In the genomic region with DNA sequence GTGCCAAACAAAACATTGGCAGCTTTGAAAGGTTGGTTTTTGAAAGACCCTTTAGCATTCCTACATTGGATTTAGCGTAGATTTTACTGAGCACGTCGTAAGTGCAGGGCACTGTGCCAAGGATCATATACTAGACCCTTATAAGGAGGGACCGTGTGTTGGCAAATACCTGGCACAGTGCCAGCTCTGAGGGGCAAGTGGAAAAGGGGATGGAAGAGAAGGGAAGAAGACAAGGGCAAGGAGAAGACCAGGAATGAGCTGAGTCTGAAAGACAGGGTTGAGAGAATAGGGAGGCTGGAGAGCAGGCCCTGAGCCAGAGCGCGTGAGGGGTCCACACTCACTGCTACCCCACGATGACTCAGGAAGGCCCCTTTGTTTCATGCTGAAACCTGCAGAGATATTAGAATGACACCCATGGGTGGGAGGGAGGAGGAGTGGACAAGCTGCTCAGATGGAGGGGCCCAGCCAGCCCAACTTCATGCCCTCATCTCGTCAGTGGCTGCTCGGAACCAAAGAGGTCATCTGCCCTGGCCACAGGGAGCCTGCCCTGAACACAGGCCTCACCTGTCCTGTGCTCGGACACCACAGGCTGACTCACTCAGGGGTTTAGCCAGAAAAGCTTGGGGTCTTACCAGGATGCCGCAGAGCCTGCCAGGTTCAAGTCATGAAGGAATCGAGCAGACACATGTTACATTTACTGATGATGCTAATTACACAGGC, we compare ENCODE assay signal across 3 cellular contexts.
TF ChIP-seq lines count a peak whose summit lies in the region.

No MANE protein-coding gene starts in this region.

TF ChIP-seq in SK-N-SH, 30 proteins besides CTCF, POLR2A, EP300 and RAD21 (continued from another document):
- no peak for TF ChIP-seq EZH2phosphoT487 (IDR thresholded peaks at IDR 0.05; ENCODE audit: borderline replicate concordance, low read depth)

TF ChIP-seq in SK-N-SH treated with all-trans-retinoic acid at 6 μM for 48 hours, 23 proteins besides CTCF, POLR2A, EP300 and RAD21 (continued from another document):
- no peak for TF ChIP-seq CSDC2 (CRISPR knock-in tag; IDR thresholded peaks at IDR 0.05)
- TF ChIP-seq, protein P1, sequence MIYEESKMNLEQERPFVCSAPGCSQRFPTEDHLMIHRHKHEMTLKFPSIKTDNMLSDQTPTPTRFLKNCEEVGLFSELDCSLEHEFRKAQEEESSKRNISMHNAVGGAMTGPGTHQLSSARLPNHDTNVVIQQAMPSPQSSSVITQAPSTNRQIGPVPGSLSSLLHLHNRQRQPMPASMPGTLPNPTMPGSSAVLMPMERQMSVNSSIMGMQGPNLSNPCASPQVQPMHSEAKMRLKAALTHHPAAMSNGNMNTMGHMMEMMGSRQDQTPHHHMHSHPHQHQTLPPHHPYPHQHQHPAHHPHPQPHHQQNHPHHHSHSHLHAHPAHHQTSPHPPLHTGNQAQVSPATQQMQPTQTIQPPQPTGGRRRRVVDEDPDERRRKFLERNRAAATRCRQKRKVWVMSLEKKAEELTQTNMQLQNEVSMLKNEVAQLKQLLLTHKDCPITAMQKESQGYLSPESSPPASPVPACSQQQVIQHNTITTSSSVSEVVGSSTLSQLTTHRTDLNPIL (CRISPR knock-in tag; IDR thresholded peaks at IDR 0.05; ENCODE audit: low read depth): no peak
- TF ChIP-seq GLIS3 (CRISPR knock-in tag; IDR thresholded peaks at IDR 0.05): no peak
- TF ChIP-seq ISL1 (CRISPR knock-in tag; IDR thresholded peaks at IDR 0.05): no peak
- TF ChIP-seq, protein P2, sequence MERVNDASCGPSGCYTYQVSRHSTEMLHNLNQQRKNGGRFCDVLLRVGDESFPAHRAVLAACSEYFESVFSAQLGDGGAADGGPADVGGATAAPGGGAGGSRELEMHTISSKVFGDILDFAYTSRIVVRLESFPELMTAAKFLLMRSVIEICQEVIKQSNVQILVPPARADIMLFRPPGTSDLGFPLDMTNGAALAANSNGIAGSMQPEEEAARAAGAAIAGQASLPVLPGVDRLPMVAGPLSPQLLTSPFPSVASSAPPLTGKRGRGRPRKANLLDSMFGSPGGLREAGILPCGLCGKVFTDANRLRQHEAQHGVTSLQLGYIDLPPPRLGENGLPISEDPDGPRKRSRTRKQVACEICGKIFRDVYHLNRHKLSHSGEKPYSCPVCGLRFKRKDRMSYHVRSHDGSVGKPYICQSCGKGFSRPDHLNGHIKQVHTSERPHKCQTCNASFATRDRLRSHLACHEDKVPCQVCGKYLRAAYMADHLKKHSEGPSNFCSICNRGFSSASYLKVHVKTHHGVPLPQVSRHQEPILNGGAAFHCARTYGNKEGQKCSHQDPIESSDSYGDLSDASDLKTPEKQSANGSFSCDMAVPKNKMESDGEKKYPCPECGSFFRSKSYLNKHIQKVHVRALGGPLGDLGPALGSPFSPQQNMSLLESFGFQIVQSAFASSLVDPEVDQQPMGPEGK (CRISPR knock-in tag; IDR thresholded peaks at IDR 0.05; ENCODE audit: borderline replicate concordance): no peak
- no peak for TF ChIP-seq SNAI2 (CRISPR knock-in tag; IDR thresholded peaks at IDR 0.05)

TF ChIP-seq in K562, 482 proteins besides CTCF, POLR2A, EP300 and RAD21 (continued from another document):
- TF ChIP-seq, protein P3, sequence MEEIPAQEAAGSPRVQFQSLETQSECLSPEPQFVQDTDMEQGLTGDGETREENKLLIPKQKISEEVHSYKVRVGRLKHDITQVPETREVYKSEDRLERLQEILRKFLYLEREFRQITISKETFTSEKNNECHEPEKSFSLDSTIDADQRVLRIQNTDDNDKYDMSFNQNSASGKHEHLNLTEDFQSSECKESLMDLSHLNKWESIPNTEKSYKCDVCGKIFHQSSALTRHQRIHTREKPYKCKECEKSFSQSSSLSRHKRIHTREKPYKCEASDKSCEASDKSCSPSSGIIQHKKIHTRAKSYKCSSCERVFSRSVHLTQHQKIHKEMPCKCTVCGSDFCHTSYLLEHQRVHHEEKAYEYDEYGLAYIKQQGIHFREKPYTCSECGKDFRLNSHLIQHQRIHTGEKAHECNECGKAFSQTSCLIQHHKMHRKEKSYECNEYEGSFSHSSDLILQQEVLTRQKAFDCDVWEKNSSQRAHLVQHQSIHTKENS (CRISPR knock-in tag; IDR thresholded peaks at IDR 0.05): no peak
- TF ChIP-seq NFIX (CRISPR knock-in tag; IDR thresholded peaks at IDR 0.05; ENCODE audit: low read depth) (peak; percentile 97), HMGN3 (IDR thresholded peaks at IDR 0.05; ENCODE audit: borderline replicate concordance, extremely low read depth, insufficient read length, low read depth, low read length) (no peak), NFIC (IDR thresholded peaks at IDR 0.05) (peak; percentile 99)
